ENCODE assay signal across 15 cellular contexts in genomic region chr15:64800476-64800875, GRCh38. TPM values are rescaled to one million over a fixed set of nuclear protein-coding genes. Genes with fewer than 3 reads are reported as not detected.
"Had no signal": no experiment of that assay in that cellular context is flagged by ENCODE, and none has a peak within 500 bp of the region (broad histone marks: within the 10 kb centered on the region; RNA-seq: fewer than 3 reads in every experiment).

No MANE protein-coding gene starts in this region.

- DNase-seq: activated CD4-positive, alpha-beta T cell treated with anti-CD3 and anti-CD28 coated beads for 1 hour; activated gamma-delta T cell; dermis blood vessel endothelial cell; effector memory CD8-positive, alpha-beta T cell; foreskin keratinocyte; left ventricle myocardium superior; mucosa of descending colon; naive thymus-derived CD4-positive, alpha-beta T cell; pancreas; stimulated activated naive B cell treated with anti-CD40 and anti-IgM and Interleukin-4, amounts not matched to agents 10 μg/mL and 1 μg/mL and 100 μg/mL, for 72 hours had no signal

- H3K36me3 ChIP-seq: breast epithelium, pancreas had no signal

- H3K4me3 ChIP-seq: breast epithelium, mucosa of descending colon, pancreas had no signal

- FAIRE-seq: astrocyte, pancreas had no signal

- H3K27me3 ChIP-seq: breast epithelium, foreskin keratinocyte, pancreas had no signal

- H3K27ac ChIP-seq: breast epithelium, epithelial cell of prostate, foreskin keratinocyte, pancreas, VCaP had no signal

- H3K9me3 ChIP-seq: breast epithelium, mucosa of descending colon, pancreas had no signal

- ATAC-seq: effector memory CD8-positive, alpha-beta T cell; foreskin keratinocyte; left ventricle myocardium superior; mucosa of descending colon; naive thymus-derived CD4-positive, alpha-beta T cell; pancreas; stimulated activated naive B cell treated with anti-CD40 and anti-IgM and Interleukin-4, amounts not matched to agents 10 μg/mL and 1 μg/mL and 100 μg/mL, for 72 hours had no signal

- H3K4me1 ChIP-seq: breast epithelium, foreskin keratinocyte, pancreas had no signal

RNA-seq across cellular contexts. Expression of gene PIF1, which starts 25.0 kb away (rescaled TPM):
- polyA plus RNA-seq: naive thymus-derived CD4-positive, alpha-beta T cell had no signal

RNA-seq across cellular contexts. Expression of gene RBPMS2, which starts 25.1 kb away (rescaled TPM):
- total RNA-seq: dermis blood vessel endothelial cell, fibroblast of lung, foreskin keratinocyte had no signal
- polyA plus RNA-seq: foreskin keratinocyte; naive thymus-derived CD4-positive, alpha-beta T cell had no signal
